In genomic region chr14:77965919-77966435, GRCh38 we compare ENCODE assay signal across 8 cellular contexts.
DNase-seq lines count a peak whose midpoint lies in the region; ATAC-seq, FAIRE-seq and TF ChIP-seq lines count a peak whose summit lies in the region.

No MANE protein-coding gene starts in this region.

- H4K20me1 ChIP-seq in GM12878 (ENCODE audit: control insufficient read depth, insufficient read depth) = no peaks in the 10 kb centered on the region

- TF ChIP-seq POLR2A in GM12878 (IDR thresholded peaks at IDR 0.05; ENCODE audit: low read depth, low read length) (no peak), thyroid gland (IDR thresholded peaks at IDR 0.05) (peak in 1 of 2 donors; percentile 50)

- no peak for FAIRE-seq in GM12878 (lab: Jason Lieb, UNC)

- CTCF ChIA-PET in GM12878 (lab: Yijun Ruan, JAX) = no interaction called here

- SMC1A ChIA-PET in GM12878 (lab: Charles Lee; ENCODE audit: uncharacterized antibody, unreplicated experiment) = no interaction called here

- H3K27ac ChIP-seq in GM12878 (ENCODE audit: control insufficient read depth, insufficient read depth) (no peak overlapping the region), thyroid gland (peak overlapping the region; percentile 65 to 76 (median 72))

- H3K9me3 ChIP-seq in GM12878 (replicated peaks; ENCODE audit: control insufficient read depth, insufficient read depth, low read length) = no peaks in the 10 kb centered on the region
- H3K9me3 ChIP-seq in thyroid gland = no peaks in the 10 kb centered on the region

- H3K4me3 ChIP-seq in GM12878 (peak overlapping the region; percentile 60; the same call in 1 of the 2 replicates), kidney epithelial cell (ENCODE audit: low read depth, low read length) (peak overlapping the region; percentile 9), thyroid gland (replicated peaks in 1 of 3) (no peak overlapping the region)

- H3K36me3 ChIP-seq in GM12878 (ENCODE audit: control insufficient read depth in 2 of 2, insufficient read depth in 2 of 2, low read length in 1 of 2) (no peaks in the 10 kb centered on the region), kidney epithelial cell (ENCODE audit: control insufficient read depth, insufficient read depth, low read length) (no peaks in the 10 kb centered on the region), thyroid gland (no peaks in the 10 kb centered on the region)

- H3K9ac ChIP-seq in GM12878 (ENCODE audit: control insufficient read depth, insufficient read depth, low read length) = no peak overlapping the region; the same call in 1 of the 2 replicates

- 0 out of 2 replicates have a peak, but pooled peaks cover 6% of the 10 kb centered on the region for H3K4me1 ChIP-seq in GM12878 (ENCODE audit: control insufficient read depth, insufficient read depth, low read length)
- peaks cover 8 to 39% of the 10 kb centered on the region in 2 donors for H3K4me1 ChIP-seq in thyroid gland

- no peak for TF ChIP-seq EP300 in GM12878 (IDR thresholded peaks at IDR 0.05; ENCODE audit: borderline replicate concordance in 1 of 2, control insufficient read depth in 1 of 2, low read depth in 2 of 2, low read length in 2 of 2)

- intact Hi-C loops in GM12878 (cut with micrococcal nuclease; ENCODE audit: unreplicated experiment) (no loop called here), thyroid gland (cut with DNase I) (no loop called here)

- BruUV-seq in GM12878 (replicated peaks; lab: Mats Ljungman, UMichigan) = no TSS peak

- no peak for TF ChIP-seq RAD21 in GM12878 (IDR thresholded peaks at IDR 0.05; ENCODE audit: insufficient read depth, low read depth, low read length)

- RAD21 ChIA-PET in GM12878 (lab: Charles Lee; ENCODE audit: unreplicated experiment) = no interaction called here

- POLR2A ChIA-PET in GM12878 (lab: Charles Lee) = no interaction called here

- H3K79me2 ChIP-seq in GM12878 (ENCODE audit: control insufficient read depth, insufficient read depth, low read length) = no peaks in the 10 kb centered on the region

- H2AFZ ChIP-seq in GM12878 (ENCODE audit: control insufficient read depth, low read depth, low read length) = peak overlapping the region; percentile 53

- peak; percentile 51 for DNase-seq in activated CD8-positive, alpha-beta memory T cell treated with anti-CD3 and anti-CD28 coated beads, Interleukin-2, amount 50 U/mL, for 48 hours
- DNase-seq in activated CD8-positive, alpha-beta memory T cell treated with anti-CD3 and anti-CD28 coated beads for 24 hours = no peak
- DNase-seq in NCI-H2029 treated with DMSO at 0.1 percent for 48 hours (lab: John Stamatoyannopoulos, UW) = peak; percentile 34
- DNase-seq in GM12878 (ENCODE audit: low read depth, low spot score) = peak; percentile 8
- peak; percentile 58 for DNase-seq in kidney epithelial cell (ENCODE audit: low read depth)
- DNase-seq in thyroid gland = peak; percentile 95 to 96
- DNase-seq in T1000 (lab: John Stamatoyannopoulos, UW) = no peak

- TF ChIP-seq CTCF in GM12878 (IDR thresholded peaks at IDR 0.05 in 2 of 3, conservative IDR thresholded peaks at IDR 0.05 in 1 of 3; ENCODE audit: control insufficient read depth in 2 of 3, extremely low read depth in 1 of 3, insufficient read depth in 1 of 3, low read depth in 3 of 3, low read length in 3 of 3) (no peak), kidney epithelial cell (IDR thresholded peaks at IDR 0.05; ENCODE audit: insufficient read depth, low read length, poor library complexity, severe bottlenecking) (no peak), thyroid gland (IDR thresholded peaks at IDR 0.05) (peak in 3 of 6 experiments; percentile 8 to 32 (median 11))

- H3K27me3 ChIP-seq in GM12878 (replicated peaks in 1 of 2; ENCODE audit: control insufficient read depth in 2 of 2, insufficient read depth in 2 of 2, low read length in 1 of 2) (no peaks in the 10 kb centered on the region; a peak in 1 of 4 replicates), kidney epithelial cell (ENCODE audit: control insufficient read depth, insufficient read depth, low read length) (peaks cover 6% of the 10 kb centered on the region), thyroid gland (no peaks in the 10 kb centered on the region)

- 2% methylated on average over 35 of the region's 35 CpGs for WGBS in GM12878 (ENCODE audit: insufficient coverage, insufficient replicate concordance, low lambda C conversion rate, missing lambda C conversion rate)
- WGBS in thyroid gland, 2 donors = 1% methylated on average over 33 of the region's 35 CpGs

- in situ Hi-C loops in GM12878 (cut with MboI) = no loop called here

- peak overlapping the region; percentile 82 for H3K4me2 ChIP-seq in GM12878 (ENCODE audit: control insufficient read depth, insufficient read depth)

- peak; percentile 68 for ATAC-seq in HG02588 (IDR thresholded peaks at IDR 0.05; ENCODE audit: unreplicated experiment)
- ATAC-seq in GM12878 = peak; percentile 95

TF ChIP-seq in GM12878, 131 proteins besides CTCF, POLR2A, EP300 and RAD21:
- no peak for TF ChIP-seq RB1 (IDR thresholded peaks at IDR 0.05; ENCODE audit: borderline replicate concordance)
- TF ChIP-seq SP1 (IDR thresholded peaks at IDR 0.05; ENCODE audit: low read depth, low read length) = no peak
- TF ChIP-seq NR2C1 (IDR thresholded peaks at IDR 0.05) = no peak
- peak; percentile 82 for TF ChIP-seq HDAC6 (IDR thresholded peaks at IDR 0.05; ENCODE audit: unreplicated experiment)
- peak; percentile 89 for TF ChIP-seq PAX5 (IDR thresholded peaks at IDR 0.05; ENCODE audit: borderline replicate concordance, low read depth, low read length)
- TF ChIP-seq ZNF592 (IDR thresholded peaks at IDR 0.05) = no peak
- TF ChIP-seq CEBPB (IDR thresholded peaks at IDR 0.05; ENCODE audit: borderline replicate concordance in 1 of 2, low read depth in 2 of 2, low read length in 2 of 2) = no peak
- TF ChIP-seq EED (IDR thresholded peaks at IDR 0.05; ENCODE audit: low read depth) = 0 out of 2 replicates have a peak, but pooled peaks have one; percentile 18
- no peak for TF ChIP-seq IKZF2 (IDR thresholded peaks at IDR 0.05)
TF ChIP-seq in GM12878: peak in this region for 3.

Comparison
In these comparisons a context has a peak if more than half of its experiments do, and no peak if none do; other contexts are left out.
1. DNase-seq: peak in activated CD8-positive, alpha-beta memory T cell treated with anti-CD3 and anti-CD28 coated beads, Interleukin-2, amount 50 U/mL, for 48 hours (single experiment), NCI-H2029 treated with DMSO at 0.1 percent for 48 hours (single experiment), GM12878 (single experiment), kidney epithelial cell (single experiment) and thyroid gland (2 of 2); none in activated CD8-positive, alpha-beta memory T cell treated with anti-CD3 and anti-CD28 coated beads for 24 hours (single experiment) and T1000 (single experiment).
2. H3K4me3 ChIP-seq: peak in GM12878 (single experiment) and kidney epithelial cell (single experiment); none in thyroid gland (0 of 3).